Comparison of ENCODE assay signal across 14 cellular contexts in the genomic region with DNA sequence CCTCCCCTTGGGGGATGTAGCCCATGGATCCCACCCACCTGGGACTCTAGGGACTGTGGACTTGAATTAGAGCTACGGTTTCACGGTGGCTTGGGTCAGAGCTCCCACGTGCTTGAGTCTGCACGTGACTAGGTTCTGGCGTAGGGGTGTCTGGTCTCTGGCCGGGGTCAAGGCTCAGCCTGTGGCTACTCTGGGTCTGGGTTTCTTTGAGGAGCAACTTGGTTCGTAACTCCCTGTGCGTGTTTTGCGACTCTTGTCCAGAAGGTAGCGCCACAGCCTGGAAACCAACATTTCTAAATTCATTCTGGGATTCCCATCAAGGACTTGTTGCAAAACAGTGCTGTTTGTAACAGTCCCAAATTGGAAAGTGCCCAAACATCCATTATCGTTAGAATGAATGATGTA. TPM values are rescaled to one million over a fixed set of nuclear protein-coding genes. Genes with fewer than 3 reads are reported as not detected.
DNase-seq lines count a peak whose midpoint lies in the region; ATAC-seq and TF ChIP-seq lines count a peak whose summit lies in the region.
"Had no signal": no experiment of that assay in that cellular context is flagged by ENCODE, and none has a peak within 500 bp of the region (broad histone marks: within the 10 kb centered on the region; RNA-seq: fewer than 3 reads in every experiment).

No MANE protein-coding gene starts in this region.

- no peak overlapping the region for H3K4me3 ChIP-seq in DND-41 (ENCODE audit: low read depth in 1 of 2, low read length in 2 of 2)
- H3K4me3 ChIP-seq in osteoblast (ENCODE audit: insufficient read depth, low read length), result no peak overlapping the region
- H3K4me3 ChIP-seq: SK-N-MC had no signal

- no peak overlapping the region for H3K9ac ChIP-seq in DND-41 (ENCODE audit: low read depth, low read length)
- H3K9ac ChIP-seq: KMS-11 had no signal

- POLR2A ChIA-PET in GM10248 (lab: Yijun Ruan, JAX), result interaction anchor here (0.6 kb wide), 1 partner anchor 341 kb away, joined by 3 read pairs; no protein-coding TSS in a partner anchor

- H3K9me3 ChIP-seq in DND-41 (ENCODE audit: insufficient read depth, low read length, severe bottlenecking), result no peaks in the 10 kb centered on the region
- no peaks in the 10 kb centered on the region for H3K9me3 ChIP-seq in osteoblast (ENCODE audit: low read depth, low read length)

- DNase-seq in DND-41 (no peak), NCI-H1694 treated with DMSO at 0.1 percent for 48 hours (lab: John Stamatoyannopoulos, UW) (peak; percentile 51), ecto neural progenitor cell (ENCODE audit: low spot score) (peak; percentile 64), osteoblast (ENCODE audit: insufficient read length, low spot score, missing footprints) (peak; percentile 80), LoVo (ENCODE audit: low spot score) (no peak), iPS-NIHi7 (ENCODE audit: extremely low spot score) (no peak), GM10248 (ENCODE audit: extremely low spot score) (no peak)
- DNase-seq: activated CD4-positive, CD25-positive, alpha-beta regulatory T cell treated with anti-CD3 and anti-CD28 coated beads, Interleukin-2, amount 50 U/mL, for 72 hours; Calu3; NCI-H446 treated with DMSO at 0.1 percent for 48 hours had no signal

- no peaks in the 10 kb centered on the region for H3K79me2 ChIP-seq in DND-41 (ENCODE audit: insufficient read depth, low read length)
- no peaks in the 10 kb centered on the region for H3K79me2 ChIP-seq in osteoblast (ENCODE audit: insufficient read depth, low read length)

- H3K4me2 ChIP-seq in DND-41 (ENCODE audit: insufficient read depth, low read length) (no peak overlapping the region), osteoblast (ENCODE audit: insufficient read depth, low read length) (no peak overlapping the region)
- H3K4me2 ChIP-seq: KMS-11 had no signal

- no peaks in the 10 kb centered on the region for H3K27me3 ChIP-seq in DND-41 (ENCODE audit: insufficient read depth, low read length, poor library complexity)
- no peaks in the 10 kb centered on the region for H3K27me3 ChIP-seq in osteoblast (ENCODE audit: insufficient read depth, low read length)

- H4K20me1 ChIP-seq in DND-41 (ENCODE audit: insufficient read depth, low read length) (no peaks in the 10 kb centered on the region), osteoblast (ENCODE audit: insufficient read depth, low read length) (no peaks in the 10 kb centered on the region)

- H3K27ac ChIP-seq in DND-41 (ENCODE audit: low read length) (no peak overlapping the region), osteoblast (ENCODE audit: low read depth, low read length) (no peak overlapping the region)
- H3K27ac ChIP-seq: KMS-11, SK-N-MC had no signal

- CTCF ChIA-PET in GM10248 (lab: Yijun Ruan, JAX), result interaction anchor here (1.2 kb wide), 1 partner anchor 64 kb away, joined by 4 read pairs; no protein-coding TSS in a partner anchor

- H2AFZ ChIP-seq in DND-41 (ENCODE audit: low read depth, low read length), result no peak overlapping the region
- H2AFZ ChIP-seq in osteoblast (ENCODE audit: low read length), result no peak overlapping the region

- peaks cover 13% of the 10 kb centered on the region for H3K4me1 ChIP-seq in DND-41 (ENCODE audit: insufficient read depth, low read length)
- peaks cover 8% of the 10 kb centered on the region for H3K4me1 ChIP-seq in osteoblast (ENCODE audit: insufficient read depth, low read length)

- TF ChIP-seq CTCF in DND-41 (IDR thresholded peaks at IDR 0.05; ENCODE audit: borderline replicate concordance, extremely low read depth, low read length, poor library complexity, severe bottlenecking), result peak; percentile 11
- TF ChIP-seq CTCF in osteoblast (IDR thresholded peaks at IDR 0.05; ENCODE audit: extremely low read depth, low read depth, low read length), result peak; percentile 29
- TF ChIP-seq CTCF in GM10248 (IDR thresholded peaks at IDR 0.05; ENCODE audit: control extremely low read depth, extremely low read depth, low read depth, missing control alignments), result no peak

- no peak for ATAC-seq in DND-41 (ENCODE audit: insufficient read depth, low read depth)
- ATAC-seq: natural killer cell treated with Interleukin-12 subunit alpha and Interleukin-12 subunit beta and Interleukin-15 and Interleukin-18, amount 100 ng/mL, for 72 hours had no signal

- H3K36me3 ChIP-seq in DND-41 (ENCODE audit: insufficient read depth, low read length), result no peaks in the 10 kb centered on the region
- H3K36me3 ChIP-seq in osteoblast (ENCODE audit: insufficient read depth, low read length), result no peaks in the 10 kb centered on the region

RNA-seq across cellular contexts. Expression of a gene that starts 0.5 kb away (rescaled TPM):
- not detected in 2 replicates for total RNA-seq in osteoblast
- total RNA-seq: fibroblast of lung; natural killer cell treated with Interleukin-12 subunit alpha and Interleukin-12 subunit beta and Interleukin-15 and Interleukin-18, amount 100 ng/mL, for 72 hours had no signal

RNA-seq across cellular contexts. Expression of a gene that starts 5.7 kb away (rescaled TPM):
- 47.1 and 49.2 TPM in 2 replicates for total RNA-seq in osteoblast

RNA-seq across cellular contexts. Expression of a gene that starts 23.5 kb away (rescaled TPM):
- not detected in 2 replicates for total RNA-seq in osteoblast
- total RNA-seq: Calu3; natural killer cell treated with Interleukin-12 subunit alpha and Interleukin-12 subunit beta and Interleukin-15 and Interleukin-18, amount 100 ng/mL, for 72 hours had no signal

Comparison
In these comparisons a context has a peak if more than half of its experiments do, and no peak if none do; other contexts are left out.
1. DNase-seq: peak in NCI-H1694 treated with DMSO at 0.1 percent for 48 hours (single experiment), ecto neural progenitor cell (single experiment) and osteoblast (single experiment); none in DND-41 (single experiment), LoVo (single experiment), iPS-NIHi7 (single experiment) and GM10248 (single experiment).